Comparison of ENCODE assay signal across 8 cellular contexts in genomic region chrX:129654652-129655546, GRCh38. TPM values are rescaled to one million over a fixed set of nuclear protein-coding genes. Genes with fewer than 3 reads are reported as not detected.
DNase-seq lines count a peak whose midpoint lies in the region; ATAC-seq and TF ChIP-seq lines count a peak whose summit lies in the region.

A gene with protein sequence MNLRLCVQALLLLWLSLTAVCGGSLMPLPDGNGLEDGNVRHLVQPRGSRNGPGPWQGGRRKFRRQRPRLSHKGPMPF (minus strand): TSS chrX:129654956. CDS start chrX:129654630, 326 bp downstream.

- H3K27me3 ChIP-seq in BJ (ENCODE audit: control insufficient read depth, insufficient read depth, low read length) (peaks cover 4% of the 10 kb centered on the region; the same call in 1 of the 2 replicates), neuron (ENCODE audit: insufficient read depth, low read length) (no peaks in the 10 kb centered on the region)

- POLR2A ChIA-PET in BJ (lab: Charles Lee), result no interaction called here

- TF ChIP-seq CTCF in BJ (IDR thresholded peaks at IDR 0.05; ENCODE audit: insufficient read depth, low read depth, low read length), result no peak
- no peak for TF ChIP-seq CTCF in foreskin fibroblast (IDR thresholded peaks at IDR 0.05; ENCODE audit: low read depth, low read length)

- no peaks in the 10 kb centered on the region for H3K36me3 ChIP-seq in BJ (ENCODE audit: control insufficient read depth, insufficient read depth, low read length)
- no peaks in the 10 kb centered on the region for H3K36me3 ChIP-seq in neuron (ENCODE audit: insufficient read depth, low read length)

- peaks cover 13% of the 10 kb centered on the region for H3K4me1 ChIP-seq in neuron (ENCODE audit: insufficient read depth, low read length)

- H3K9me3 ChIP-seq in neuron (ENCODE audit: low read length), result peaks cover 3% of the 10 kb centered on the region

- H3K4me3 ChIP-seq in BJ (ENCODE audit: low read depth, low read length) (peak within 1 kb of the TSS; percentile 40), foreskin fibroblast (ENCODE audit: low read depth in 1 of 2, low read length in 2 of 2) (peak within 1 kb of the TSS; percentile 41 to 45), neuron (ENCODE audit: low read length) (peak within 1 kb of the TSS; percentile 58)

- no peak for DNase-seq in BJ (ENCODE audit: low read depth)
- peak; percentile 38 for DNase-seq in LHCN-M2 (ENCODE audit: low read depth)
- DNase-seq in activated CD8-positive, alpha-beta memory T cell treated with anti-CD3 and anti-CD28 coated beads, Interleukin-2, amount 50 U/mL, for 48 hours, result peak; percentile 54
- DNase-seq in foreskin fibroblast, result peak in 1 of 2 donors; percentile 58
- DNase-seq in amniotic stem cell (lab: John Stamatoyannopoulos, UW), result no peak

- CTCF ChIA-PET in BJ (lab: Yijun Ruan, JAX), result interaction anchor here (0.6 to 3.8 kb wide), 5 partner anchors 11 to 72 kb away, joined by 3 to 19 read pairs (median 3); no protein-coding TSS in a partner anchor

- H2AFZ ChIP-seq in neuron (ENCODE audit: low read depth, low read length), result peak within 1 kb of the TSS; percentile 76

- peak; percentile 38 for ATAC-seq in GM19035 (IDR thresholded peaks at IDR 0.05; ENCODE audit: unreplicated experiment)
- ATAC-seq in GM21825 (IDR thresholded peaks at IDR 0.05; ENCODE audit: unreplicated experiment), result no peak

RNA-seq across cellular contexts. Expression of the gene that starts here (rescaled TPM):
- polyA plus RNA-seq in BJ (2011; rRNA removed), result 0.09 and 0.11 TPM in 2 replicates
- 0.10 TPM in 1 of 2 replicates, not detected in the other for polyA minus RNA-seq in BJ (2011; rRNA and poly(A)+ RNA removed)
- 6.7 and 7.3 TPM in 2 replicates for total RNA-seq in LHCN-M2 (2014; rRNA removed)
- polyA plus RNA-seq in LHCN-M2 (2012), result 6.5 TPM

Comparison
In these comparisons a context has a peak if more than half of its experiments do, and no peak if none do; other contexts are left out.
1. DNase-seq: peak in LHCN-M2 (single experiment) and activated CD8-positive, alpha-beta memory T cell treated with anti-CD3 and anti-CD28 coated beads, Interleukin-2, amount 50 U/mL, for 48 hours (single experiment); none in BJ (single experiment) and amniotic stem cell (single experiment).
2. Peak in every context shown above with its lines, with median percentiles within 50 percentile points of each other: H3K4me3 ChIP-seq.